In the genomic region with DNA sequence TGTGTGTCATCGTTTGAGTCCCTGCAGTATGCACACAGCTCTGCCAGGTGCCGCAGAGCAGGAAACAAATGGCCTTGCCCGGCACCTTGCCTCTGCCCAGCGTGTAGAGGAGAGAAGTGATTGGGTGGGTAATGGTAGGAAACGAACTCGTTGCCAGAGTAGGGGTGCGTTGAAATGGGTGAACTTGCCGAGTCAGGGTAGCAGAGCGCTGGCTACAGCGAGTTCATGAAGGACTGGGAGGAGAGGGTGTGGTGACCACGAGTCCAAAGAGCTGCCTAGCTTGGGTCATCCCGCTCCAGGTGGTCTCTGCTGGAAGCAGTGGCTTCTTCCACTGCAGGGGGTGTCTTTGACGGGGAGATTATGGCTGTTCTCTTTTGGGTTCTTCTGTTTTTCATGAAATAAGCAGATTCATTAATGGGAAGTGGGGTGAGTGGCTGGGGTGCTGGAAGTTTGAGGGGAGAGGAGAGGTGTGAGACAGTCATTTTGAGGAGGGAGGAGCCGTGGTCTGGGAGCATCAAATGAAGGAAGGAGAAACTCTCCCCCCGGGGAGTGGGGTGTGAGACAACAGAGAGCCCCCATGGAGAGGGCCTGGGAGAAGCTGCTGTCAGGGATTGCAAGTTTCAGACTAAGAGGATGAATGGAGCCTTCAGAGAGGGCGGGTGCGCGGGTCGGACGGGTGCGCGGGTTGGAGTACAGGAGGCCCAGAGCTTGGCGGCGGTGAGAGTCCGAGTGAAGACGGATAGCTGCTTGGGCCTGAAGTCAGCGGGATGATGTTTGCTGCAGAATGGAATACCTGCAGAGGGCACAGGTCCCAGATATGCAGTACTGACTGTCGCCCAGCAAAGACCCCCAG, we compare ENCODE assay signal across 1 cellular context.
TF ChIP-seq lines count a peak whose summit lies in the region.

No MANE protein-coding gene starts in this region.

TF ChIP-seq in HEK293, 187 proteins besides CTCF, POLR2A, EP300 and RAD21:
- peak; percentile 46 for TF ChIP-seq ZIC2 (tag by site-specific recombination; IDR thresholded peaks at IDR 0.05)
- no peak for TF ChIP-seq ZNF335 (tag by site-specific recombination; conservative IDR thresholded peaks at IDR 0.05)
- TF ChIP-seq ZNF629 (tag by site-specific recombination; IDR thresholded peaks at IDR 0.05) = no peak
- TF ChIP-seq, protein P1, sequence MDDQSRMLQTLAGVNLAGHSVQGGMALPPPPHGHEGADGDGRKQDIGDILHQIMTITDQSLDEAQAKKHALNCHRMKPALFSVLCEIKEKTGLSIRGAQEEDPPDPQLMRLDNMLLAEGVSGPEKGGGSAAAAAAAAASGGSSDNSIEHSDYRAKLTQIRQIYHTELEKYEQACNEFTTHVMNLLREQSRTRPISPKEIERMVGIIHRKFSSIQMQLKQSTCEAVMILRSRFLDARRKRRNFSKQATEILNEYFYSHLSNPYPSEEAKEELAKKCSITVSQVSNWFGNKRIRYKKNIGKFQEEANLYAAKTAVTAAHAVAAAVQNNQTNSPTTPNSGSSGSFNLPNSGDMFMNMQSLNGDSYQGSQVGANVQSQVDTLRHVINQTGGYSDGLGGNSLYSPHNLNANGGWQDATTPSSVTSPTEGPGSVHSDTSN (CRISPR knock-in tag; IDR thresholded peaks at IDR 0.05) = no peak
- TF ChIP-seq, protein P2, sequence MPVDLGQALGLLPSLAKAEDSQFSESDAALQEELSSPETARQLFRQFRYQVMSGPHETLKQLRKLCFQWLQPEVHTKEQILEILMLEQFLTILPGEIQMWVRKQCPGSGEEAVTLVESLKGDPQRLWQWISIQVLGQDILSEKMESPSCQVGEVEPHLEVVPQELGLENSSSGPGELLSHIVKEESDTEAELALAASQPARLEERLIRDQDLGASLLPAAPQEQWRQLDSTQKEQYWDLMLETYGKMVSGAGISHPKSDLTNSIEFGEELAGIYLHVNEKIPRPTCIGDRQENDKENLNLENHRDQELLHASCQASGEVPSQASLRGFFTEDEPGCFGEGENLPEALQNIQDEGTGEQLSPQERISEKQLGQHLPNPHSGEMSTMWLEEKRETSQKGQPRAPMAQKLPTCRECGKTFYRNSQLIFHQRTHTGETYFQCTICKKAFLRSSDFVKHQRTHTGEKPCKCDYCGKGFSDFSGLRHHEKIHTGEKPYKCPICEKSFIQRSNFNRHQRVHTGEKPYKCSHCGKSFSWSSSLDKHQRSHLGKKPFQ (tag by site-specific recombination; IDR thresholded peaks at IDR 0.05) = no peak
- no peak for TF ChIP-seq ZNF785 (tag by site-specific recombination; IDR thresholded peaks at IDR 0.05)
- TF ChIP-seq KLF7 (tag by site-specific recombination; IDR thresholded peaks at IDR 0.05; ENCODE audit: borderline replicate concordance) = no peak
- TF ChIP-seq ZNF202 (tag by site-specific recombination; IDR thresholded peaks at IDR 0.05; ENCODE audit: borderline replicate concordance) = 0 out of 2 replicates have a peak, but pooled peaks have one; percentile 6
- no peak for TF ChIP-seq ZNF549 (tag by site-specific recombination; IDR thresholded peaks at IDR 0.05)
- TF ChIP-seq ZNF341 (tag by site-specific recombination; IDR thresholded peaks at IDR 0.05; ENCODE audit: low read depth) = 0 out of 2 replicates have a peak, but pooled peaks have one; percentile 33
- no peak for TF ChIP-seq ZNF621 (tag by site-specific recombination; IDR thresholded peaks at IDR 0.05)
- no peak for TF ChIP-seq ZNF658 (tag by site-specific recombination; IDR thresholded peaks at IDR 0.05)
- TF ChIP-seq TCF7L2 (IDR thresholded peaks at IDR 0.05; ENCODE audit: borderline replicate concordance, low read depth, low read length) = no peak
- TF ChIP-seq GLIS1 (tag by site-specific recombination; IDR thresholded peaks at IDR 0.05) = 0 out of 2 replicates have a peak, but pooled peaks have one; percentile 20
- TF ChIP-seq ZNF677 (tag by site-specific recombination; IDR thresholded peaks at IDR 0.05) = peak; percentile 100
- TF ChIP-seq, protein P3, sequence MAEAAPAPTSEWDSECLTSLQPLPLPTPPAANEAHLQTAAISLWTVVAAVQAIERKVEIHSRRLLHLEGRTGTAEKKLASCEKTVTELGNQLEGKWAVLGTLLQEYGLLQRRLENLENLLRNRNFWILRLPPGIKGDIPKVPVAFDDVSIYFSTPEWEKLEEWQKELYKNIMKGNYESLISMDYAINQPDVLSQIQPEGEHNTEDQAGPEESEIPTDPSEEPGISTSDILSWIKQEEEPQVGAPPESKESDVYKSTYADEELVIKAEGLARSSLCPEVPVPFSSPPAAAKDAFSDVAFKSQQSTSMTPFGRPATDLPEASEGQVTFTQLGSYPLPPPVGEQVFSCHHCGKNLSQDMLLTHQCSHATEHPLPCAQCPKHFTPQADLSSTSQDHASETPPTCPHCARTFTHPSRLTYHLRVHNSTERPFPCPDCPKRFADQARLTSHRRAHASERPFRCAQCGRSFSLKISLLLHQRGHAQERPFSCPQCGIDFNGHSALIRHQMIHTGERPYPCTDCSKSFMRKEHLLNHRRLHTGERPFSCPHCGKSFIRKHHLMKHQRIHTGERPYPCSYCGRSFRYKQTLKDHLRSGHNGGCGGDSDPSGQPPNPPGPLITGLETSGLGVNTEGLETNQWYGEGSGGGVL (tag by site-specific recombination; IDR thresholded peaks at IDR 0.05) = no peak
- no peak for TF ChIP-seq ZNF184 (tag by site-specific recombination; IDR thresholded peaks at IDR 0.05)
